ENCODE assay signal across 30 cellular contexts in genomic region chr12:98469108-98469507, GRCh38. TPM values are rescaled to one million over a fixed set of nuclear protein-coding genes. Genes with fewer than 3 reads are reported as not detected.
DNase-seq lines count a peak whose midpoint lies in the region; ATAC-seq, FAIRE-seq and TF ChIP-seq lines count a peak whose summit lies in the region.
"Had no signal": no experiment of that assay in that cellular context is flagged by ENCODE, and none has a peak within 500 bp of the region (broad histone marks: within the 10 kb centered on the region; RNA-seq: fewer than 3 reads in every experiment).

No MANE protein-coding gene starts in this region.

- H3K36me3 ChIP-seq in BE2C: no peaks in the 10 kb centered on the region
- H3K36me3 ChIP-seq: cardiac muscle cell, colonic mucosa, MG63, ovary, upper lobe of left lung had no signal

- H3K27me3 ChIP-seq in BE2C: no peaks in the 10 kb centered on the region
- H3K27me3 ChIP-seq: cardiac muscle cell, colonic mucosa, MG63, ovary, upper lobe of left lung had no signal

- no peaks in the 10 kb centered on the region for H3K4me1 ChIP-seq in BE2C
- H3K4me1 ChIP-seq: colonic mucosa had no signal

- no peaks in the 10 kb centered on the region for H3K9me3 ChIP-seq in BE2C
- H3K9me3 ChIP-seq: colonic mucosa, MG63, ovary, upper lobe of left lung had no signal

- DNase-seq in NK-92 treated with Interleukin-12 subunit alpha and Interleukin-12 subunit beta, amount 100 ng/mL, for 24 hours (lab: John Stamatoyannopoulos, UW): peak; percentile 32
- DNase-seq in NK-92 (lab: John Stamatoyannopoulos, UW; ENCODE audit: unreplicated experiment): no peak
- DNase-seq in GM12891 (ENCODE audit: insufficient read length, low spot score): no peak
- peak; percentile 29 for DNase-seq in islet precursor cell
- no peak for DNase-seq in effector CD4-positive, alpha-beta T cell
- DNase-seq in BE2C: no peak
- DNase-seq: activated B cell treated with CpG ODN at 0.5 μM for 24 hours; activated CD4-positive, alpha-beta T cell treated with anti-CD3 and anti-CD28 coated beads, Interleukin-2, amount 50 U/mL, for 4 hours; activated gamma-delta T cell; C1 segment of cervical spinal cord; colonic mucosa; DND-41; effector memory CD8-positive, alpha-beta T cell; glutamatergic neuron; KBM-7; mammary epithelial cell; MG63; NCI-H2029; NCI-H226; NCI-H69; ovary; Right ventricle myocardium superior; stimulated activated CD4-positive, alpha-beta T cell treated with anti-CD3 and anti-CD28 coated beads, Interleukin-4, amount 100 ng/mL, for 24 hours; upper lobe of left lung had no signal

- no peak overlapping the region for H3K4me3 ChIP-seq in BE2C (ENCODE audit: low read depth, low read length)
- H3K4me3 ChIP-seq: cardiac muscle cell, colonic mucosa, MG63, ovary, upper lobe of left lung had no signal

- peak; percentile 41 for ATAC-seq in HG02973 (IDR thresholded peaks at IDR 0.05; ENCODE audit: unreplicated experiment)
- no peak for ATAC-seq in GM19023 (IDR thresholded peaks at IDR 0.05; ENCODE audit: unreplicated experiment)
- ATAC-seq: effector memory CD8-positive, alpha-beta T cell; HCT116; SK-N-SH treated with all-trans-retinoic acid at 6 μM for 48 hours had no signal

- no peak for TF ChIP-seq POLR2A in GM12891 (IDR thresholded peaks at IDR 0.05; ENCODE audit: low read depth, low read length)

- no peak for FAIRE-seq in GM12891 (lab: Jason Lieb, UNC)
- FAIRE-seq: astrocyte had no signal

- TF ChIP-seq CTCF in BE2C (IDR thresholded peaks at IDR 0.05; ENCODE audit: low read depth, low read length): no peak

TF ChIP-seq in GM12891, 5 proteins besides CTCF, POLR2A, EP300 and RAD21:
- 0 out of 2 replicates have a peak, but pooled peaks have one; percentile 35 for TF ChIP-seq SPI1 (IDR thresholded peaks at IDR 0.05; ENCODE audit: low read depth, low read length)
- no peak for TF ChIP-seq POLR2AphosphoS5 (IDR thresholded peaks at IDR 0.05; ENCODE audit: low read depth, low read length)
TF ChIP-seq in GM12891: peak in this region for 1.

RNA-seq across cellular contexts. Expression of gene TMPO, which starts 46.3 kb away (rescaled TPM):
- polyA plus RNA-seq in GM12891 (2012; ENCODE audit: low read depth, missing spikeins): 79.8 TPM
- 42.7 TPM for polyA plus RNA-seq in BE2C (2012; ENCODE audit: insufficient read depth, insufficient read length, low read depth)

Comparison
In these comparisons a context has a peak if more than half of its experiments do, and no peak if none do; other contexts are left out.
1. DNase-seq: peak in NK-92 treated with Interleukin-12 subunit alpha and Interleukin-12 subunit beta, amount 100 ng/mL, for 24 hours (single experiment) and islet precursor cell (single experiment); none in NK-92 (single experiment), GM12891 (single experiment), effector CD4-positive, alpha-beta T cell (single experiment) and BE2C (single experiment).